ENCODE assay signal across 9 cellular contexts in genomic region chr22:22297790-22298653, GRCh38. TPM values are rescaled to one million over a fixed set of nuclear protein-coding genes. Genes with fewer than 3 reads are reported as not detected.
DNase-seq lines count a peak whose midpoint lies in the region; ATAC-seq and TF ChIP-seq lines count a peak whose summit lies in the region.
"Not testable (repeated sequence)": the region's sequence is repeated elsewhere in the genome, so short reads cannot be mapped to it uniquely, and the experiment has no call there.
"Had no signal": no experiment of that assay in that cellular context is flagged by ENCODE, and none has a peak within 500 bp of the region (broad histone marks: within the 10 kb centered on the region; RNA-seq: fewer than 3 reads in every experiment).

No MANE protein-coding gene starts in this region.

- not testable (repeated sequence) for H3K27me3 Mint-ChIP-seq in CD8-positive, alpha-beta T cell (ENCODE audit: low read depth)

- intact Hi-C loops in CD8-positive, alpha-beta T cell (cut with DNase I, micrococcal nuclease), result loop anchor here (1.0 to 2.0 kb wide), 3 partner anchors 89 to 103 kb away; no protein-coding TSS in a partner anchor

- peak overlapping the region; percentile 67 for H3K27ac Mint-ChIP-seq in CD8-positive, alpha-beta T cell

- ATAC-seq in CD8-positive, alpha-beta T cell, result peak; percentile 98
- ATAC-seq in GM21576 (IDR thresholded peaks at IDR 0.05; ENCODE audit: unreplicated experiment), result peak; percentile 94

- CTCF ChIA-PET in CD8-positive, alpha-beta T cell (lab: Charles Lee), result interaction anchor here (1.8 kb wide), 1 partner anchor 103 kb away, joined by 4 read pairs; no protein-coding TSS in a partner anchor

- peak; percentile 63 to 86 (median 73) for DNase-seq in CD8-positive, alpha-beta T cell
- DNase-seq in Kasumi-1 (lab: John Stamatoyannopoulos, UW) (peak; percentile 43 to 44), SIG-M5 treated with dmso at 0.1 percent for 504 hours (lab: John Stamatoyannopoulos, UW; ENCODE audit: unreplicated experiment) (peak; percentile 42), fibroblast of lung (ENCODE audit: low read depth in 2 of 2) (peak; percentile 50), myocyte (ENCODE audit: low read depth) (peak; percentile 71)
- DNase-seq in activated T-helper 9 cell treated with anti-CD3 and anti-CD28 coated beads, Interleukin-2, amount 50 U/mL, for 16 hours (ENCODE audit: low read depth), result peak; percentile 62
- DNase-seq in stimulated activated CD8-positive, alpha-beta memory T cell treated with anti-CD3 and anti-CD28 coated beads, Interleukin-2, amount 100 ng/mL, for 1 hour (ENCODE audit: low read depth in 2 of 2), result peak; percentile 44 to 56

- not testable (repeated sequence) for H3K4me1 ChIP-seq in CD8-positive, alpha-beta T cell (ENCODE audit: insufficient read depth, low read length); fibroblast of lung (ENCODE audit: control insufficient read depth, extremely low read depth, insufficient read depth, low read length)

- peak; percentile 49 for TF ChIP-seq CTCF in CD8-positive, alpha-beta T cell (IDR thresholded peaks at IDR 0.05)
- TF ChIP-seq CTCF in fibroblast of lung (conservative IDR thresholded peaks at IDR 0.05 in 1 of 2, IDR thresholded peaks at IDR 0.05 in 1 of 2; ENCODE audit: low read depth in 1 of 2, low read length in 2 of 2), result peak; percentile 32 to 35

- not testable (repeated sequence) for H3K79me2 ChIP-seq in fibroblast of lung (ENCODE audit: control insufficient read depth, insufficient read depth, low read length)

- peak overlapping the region; percentile 35 for H3K9ac ChIP-seq in fibroblast of lung (ENCODE audit: insufficient read depth, low read length)

- POLR2A ChIA-PET in CD8-positive, alpha-beta T cell (lab: Charles Lee), result not testable (repeated sequence)

- H3K9me3 ChIP-seq in CD8-positive, alpha-beta T cell (ENCODE audit: low read length); fibroblast of lung (ENCODE audit: control insufficient read depth, insufficient read depth, low read depth, low read length): not testable (repeated sequence)

- H3K4me3 Mint-ChIP-seq in CD8-positive, alpha-beta T cell, result peak overlapping the region; percentile 91

- peaks cover 19% of the 10 kb centered on the region for H3K36me3 Mint-ChIP-seq in CD8-positive, alpha-beta T cell

- peaks cover 22% of the 10 kb centered on the region for H3K4me1 Mint-ChIP-seq in CD8-positive, alpha-beta T cell (ENCODE audit: low read depth)

- H3K4me2 ChIP-seq in fibroblast of lung (ENCODE audit: extremely low read depth, insufficient read depth, low read length), result peak overlapping the region; percentile 25

- H4K20me1 ChIP-seq in fibroblast of lung (ENCODE audit: control insufficient read depth, extremely low read depth, insufficient read depth, low read length), result not testable (repeated sequence)

- H3K27ac ChIP-seq in CD8-positive, alpha-beta T cell (ENCODE audit: low read depth, low read length), result peak overlapping the region; percentile 42
- H3K27ac ChIP-seq in fibroblast of lung (ENCODE audit: insufficient read depth, low read length), result not testable (repeated sequence)

- not testable (repeated sequence) for H3K9me3 Mint-ChIP-seq in CD8-positive, alpha-beta T cell

- H3K36me3 ChIP-seq in CD8-positive, alpha-beta T cell (ENCODE audit: insufficient read depth, low read length); fibroblast of lung (ENCODE audit: control insufficient read depth, insufficient read depth, low read length): not testable (repeated sequence)

- H3K27me3 ChIP-seq in CD8-positive, alpha-beta T cell (ENCODE audit: insufficient read depth, low read length); fibroblast of lung (ENCODE audit: control insufficient read depth, insufficient read depth, low read length): not testable (repeated sequence)

- H3K4me3 ChIP-seq in CD8-positive, alpha-beta T cell (ENCODE audit: low read depth, low read length), result peak overlapping the region; percentile 88
- peak overlapping the region; percentile 66 to 71 (median 70) for H3K4me3 ChIP-seq in fibroblast of lung (replicated peaks in 1 of 4; ENCODE audit: control extremely low read depth in 1 of 4, insufficient read depth in 1 of 4, low read depth in 3 of 4, low read length in 4 of 4)

- peak overlapping the region; percentile 76 for H2AFZ ChIP-seq in fibroblast of lung (ENCODE audit: low read length)

RNA-seq across cellular contexts. Expression of gene VPREB1, which starts 53.4 kb away (rescaled TPM):
- total RNA-seq in CD8-positive, alpha-beta T cell, result not detected
- not detected in 2 replicates for total RNA-seq in fibroblast of lung
- polyA plus RNA-seq in fibroblast of lung, result not detected in 2 replicates
- not detected in 2 replicates for polyA plus RNA-seq in fibroblast of lung (2012)
- polyA minus RNA-seq in fibroblast of lung (ENCODE audit: low replicate concordance), result not detected in 2 replicates
- not detected in 2 replicates for total RNA-seq in myocyte
- not detected for polyA plus RNA-seq in myocyte (2012)
- total RNA-seq: frontal cortex had no signal
